ENCODE assay signal across 15 cellular contexts in genomic region chr1:53139911-53140310, GRCh38. TPM values are rescaled to one million over a fixed set of nuclear protein-coding genes. Genes with fewer than 3 reads are reported as not detected.
DNase-seq lines count a peak whose midpoint lies in the region; ATAC-seq and TF ChIP-seq lines count a peak whose summit lies in the region.
"Had no signal": no experiment of that assay in that cellular context is flagged by ENCODE, and none has a peak within 500 bp of the region (broad histone marks: within the 10 kb centered on the region; RNA-seq: fewer than 3 reads in every experiment).

No MANE protein-coding gene starts in this region.

- no peaks in the 10 kb centered on the region for H3K36me3 ChIP-seq in gastrocnemius medialis

- TF ChIP-seq CTCF in fibroblast of pulmonary artery (IDR thresholded peaks at IDR 0.05; ENCODE audit: low read length, missing control alignments) (no peak), gastrocnemius medialis (IDR thresholded peaks at IDR 0.05 in 4 of 5, conservative IDR thresholded peaks at IDR 0.05 in 1 of 5) (no peak)

- DNase-seq in G401 (ENCODE audit: low spot score) (peak; percentile 88), astrocyte of the hippocampus (ENCODE audit: low read depth, low spot score) (peak; percentile 54), fibroblast of pulmonary artery (ENCODE audit: low read depth) (peak; percentile 85), gastrocnemius medialis (no peak), AG08396 (ENCODE audit: low spot score) (no peak), HuH-7.5 (ENCODE audit: low spot score) (no peak)
- no peak for DNase-seq in T-helper 2 cell treated with Interferon-gamma antibody and Interleukin-4, amounts not matched to agents 5 μg/mL and 100 μg/mL, for 36 hours (ENCODE audit: low spot score)
- DNase-seq: NCI-H1417 treated with DMSO at 0.1 percent for 48 hours, NCI-H748 treated with DMSO at 0.1 percent for 48 hours, retina had no signal

- H3K27ac ChIP-seq in gastrocnemius medialis, result peak overlapping the region; percentile 5 to 53 (median 42)
- H3K27ac ChIP-seq: VCaP had no signal

- no peak for TF ChIP-seq POLR2A in gastrocnemius medialis (IDR thresholded peaks at IDR 0.05)

- in situ Hi-C loops in G401 (cut with HindIII; ENCODE audit: low sequenced_read_pairs) (no loop called here), gastrocnemius medialis (cut with MboI; ENCODE audit: low sequenced_read_pairs in 4 of 4) (no loop called here)

- H3K27ac Mint-ChIP-seq in T-helper 2 cell treated with Interferon-gamma antibody and Interleukin-4, amounts not matched to agents 5 μg/mL and 100 μg/mL, for 36 hours, result no peak overlapping the region
- H3K27ac Mint-ChIP-seq: activated naive CD8-positive, alpha-beta T cell had no signal

- peaks cover 13% of the 10 kb centered on the region for H3K9me3 Mint-ChIP-seq in T-helper 2 cell treated with Interferon-gamma antibody and Interleukin-4, amounts not matched to agents 5 μg/mL and 100 μg/mL, for 36 hours

- H3K4me1 ChIP-seq in gastrocnemius medialis, result peaks cover 0 to 6% of the 10 kb centered on the region in 2 donors

- no peaks in the 10 kb centered on the region for H3K27me3 ChIP-seq in gastrocnemius medialis

- intact Hi-C loops in gastrocnemius medialis (cut with DNase I; ENCODE audit: low total_unique reads), result no loop called here

- no peaks in the 10 kb centered on the region for H3K27me3 Mint-ChIP-seq in T-helper 2 cell treated with Interferon-gamma antibody and Interleukin-4, amounts not matched to agents 5 μg/mL and 100 μg/mL, for 36 hours (ENCODE audit: low read depth)
- H3K27me3 Mint-ChIP-seq: activated naive CD8-positive, alpha-beta T cell had no signal

- ATAC-seq in gastrocnemius medialis (peak in 1 of 2 donors; percentile 23), esophagus mucosa (no peak)

- no peak overlapping the region for H3K4me3 Mint-ChIP-seq in T-helper 2 cell treated with Interferon-gamma antibody and Interleukin-4, amounts not matched to agents 5 μg/mL and 100 μg/mL, for 36 hours
- H3K4me3 Mint-ChIP-seq: activated naive CD8-positive, alpha-beta T cell; mesothelial cell of epicardium had no signal

- no peaks in the 10 kb centered on the region for H3K36me3 Mint-ChIP-seq in T-helper 2 cell treated with Interferon-gamma antibody and Interleukin-4, amounts not matched to agents 5 μg/mL and 100 μg/mL, for 36 hours (ENCODE audit: low read depth)

- H3K4me3 ChIP-seq in fibroblast of pulmonary artery (replicated peaks; ENCODE audit: low read depth, low read length) (no peak overlapping the region), gastrocnemius medialis (no peak overlapping the region)

- H3K9me3 ChIP-seq in gastrocnemius medialis, result no peaks in the 10 kb centered on the region

- no peaks in the 10 kb centered on the region for H3K4me1 Mint-ChIP-seq in T-helper 2 cell treated with Interferon-gamma antibody and Interleukin-4, amounts not matched to agents 5 μg/mL and 100 μg/mL, for 36 hours (ENCODE audit: low read depth)

RNA-seq across cellular contexts. Expression of gene SLC1A7, which starts 2.5 kb away (rescaled TPM):
- total RNA-seq in G401 (2014; rRNA removed; shearing (Covaris generic)), result 0.27 TPM in 1 of 2 replicates, not detected in the other
- 1 to 10 TPM in 1 of 4 donors, under 1 TPM in 2, not detected in 1; 0.24 to 1.1 (median 0.25) TPM for total RNA-seq in gastrocnemius medialis
- total RNA-seq in esophagus mucosa, result not detected
- total RNA-seq: mesothelial cell of epicardium, SK-MEL-5 had no signal

RNA-seq across cellular contexts. Expression of gene CPT2, which starts 56.7 kb away (rescaled TPM):
- 47.9 and 53.3 TPM in 2 replicates for total RNA-seq in G401 (2014; rRNA removed; shearing (Covaris generic))
- total RNA-seq in gastrocnemius medialis (10 to 100 TPM; 13.3 to 30.6 (median 26.6) TPM), esophagus mucosa (23.9 TPM)

Comparison
In these comparisons a context has a peak if more than half of its experiments do, and no peak if none do; other contexts are left out.
1. DNase-seq: peak in G401 (single experiment), astrocyte of the hippocampus (single experiment) and fibroblast of pulmonary artery (single experiment); none in gastrocnemius medialis (0 of 2), T-helper 2 cell treated with Interferon-gamma antibody and Interleukin-4, amounts not matched to agents 5 μg/mL and 100 μg/mL, for 36 hours (single experiment), AG08396 (single experiment) and HuH-7.5 (single experiment).